ENCODE assay signal across 18 cellular contexts in genomic region chr7:146791344-146792300, GRCh38.
DNase-seq lines count a peak whose midpoint lies in the region; ATAC-seq, FAIRE-seq and TF ChIP-seq lines count a peak whose summit lies in the region.
"Had no signal": no experiment of that assay in that cellular context is flagged by ENCODE, and none has a peak within 500 bp of the region (broad histone marks: within the 10 kb centered on the region; RNA-seq: fewer than 3 reads in every experiment).

No MANE protein-coding gene starts in this region.

- H3K36me3 ChIP-seq in H7 (replicated peaks; ENCODE audit: control insufficient read depth, insufficient read depth, low read length) = no peaks in the 10 kb centered on the region
- H3K36me3 ChIP-seq in iPS-20b (ENCODE audit: insufficient read depth, low read depth, low read length) = no peaks in the 10 kb centered on the region

- no peak for FAIRE-seq in HTR-8/SVneo (lab: Jason Lieb, UNC)

- H3K4me3 ChIP-seq in H7 (ENCODE audit: insufficient read depth, low read depth, low read length) = no peak overlapping the region
- H3K4me3 ChIP-seq in iPS-20b (ENCODE audit: low read length) = peak overlapping the region; percentile 41; the same call in 1 of the 2 replicates
- no peak overlapping the region for H3K4me3 ChIP-seq in retinal pigment epithelial cell (ENCODE audit: low read length)

- TF ChIP-seq CTCF in retinal pigment epithelial cell (conservative IDR thresholded peaks at IDR 0.05; ENCODE audit: low read depth, low read length) = no peak

- no peak for ATAC-seq in GM18517 (IDR thresholded peaks at IDR 0.05; ENCODE audit: unreplicated experiment)
- ATAC-seq: HCT116, Panc1 had no signal

- H3K4me1 ChIP-seq in iPS-20b (ENCODE audit: insufficient read depth, low read length) = peaks cover 17% of the 10 kb centered on the region

- no peak overlapping the region for H3K27ac ChIP-seq in iPS-20b (ENCODE audit: low read length)

- H3K27me3 ChIP-seq in H7 (ENCODE audit: control insufficient read depth, insufficient read depth, low read length) = no peaks in the 10 kb centered on the region
- H3K27me3 ChIP-seq in iPS-20b (ENCODE audit: insufficient read depth, low read length) = no peaks in the 10 kb centered on the region

- DNase-seq in H7 = peak; percentile 37
- peak; percentile 14 for DNase-seq in astrocyte of the hippocampus (ENCODE audit: low read depth, low spot score)
- DNase-seq in retinal pigment epithelial cell (ENCODE audit: low read depth) = peak; percentile 31
- no peak for DNase-seq in HTR-8/SVneo (ENCODE audit: insufficient read length, low spot score)
- no peak for DNase-seq in amniotic stem cell (lab: John Stamatoyannopoulos, UW)
- no peak for DNase-seq in mesenteric fat pad (ENCODE audit: low spot score)
- DNase-seq: AML-193; CD4-positive, alpha-beta T cell; DND-41; KBM-7; NCI-H1048; NCI-H748 treated with DMSO at 0.1 percent for 48 hours; Right ventricle myocardium superior; SK-N-SH had no signal

- H3K9ac ChIP-seq in iPS-20b (ENCODE audit: low read depth, low read length) = peak overlapping the region; percentile 53; the same call in 1 of the 2 replicates
- H3K9ac ChIP-seq: SK-N-SH had no signal

- H3K9me3 ChIP-seq in iPS-20b (ENCODE audit: insufficient read depth, low read depth, low read length) = peaks cover 7% of the 10 kb centered on the region
- H3K9me3 ChIP-seq: SK-N-SH had no signal

Comparison
In these comparisons a context has a peak if more than half of its experiments do, and no peak if none do; other contexts are left out.
1. DNase-seq: peak in H7 (single experiment), astrocyte of the hippocampus (single experiment) and retinal pigment epithelial cell (single experiment); none in HTR-8/SVneo (single experiment), amniotic stem cell (single experiment) and mesenteric fat pad (single experiment).